11 cellular contexts compared by ENCODE assay signal in genomic region chr9:131446276-131446675, GRCh38.
"Had no signal": no experiment of that assay in that cellular context is flagged by ENCODE, and none has a peak within 500 bp of the region (broad histone marks: within the 10 kb centered on the region; RNA-seq: fewer than 3 reads in every experiment).

No MANE protein-coding gene starts in this region.

- H3K27me3 ChIP-seq: foreskin keratinocyte, left lung, pancreas, transverse colon had no signal

- H3K9me3 ChIP-seq: left lung, pancreas, transverse colon had no signal

- H3K4me3 Mint-ChIP-seq: activated CD8-positive, alpha-beta memory T cell treated with anti-CD3 and anti-CD28 coated beads, Interleukin-2, amount 10 ng/mL, durations not matched to agents 7 days and 5 days; activated naive CD4-positive, alpha-beta T cell treated with anti-CD3 and anti-CD28 coated beads, Interleukin-2, amount 10 ng/mL, durations not matched to agents 7 days and 5 days; activated T-cell treated with anti-CD3 and anti-CD28 coated beads, Interleukin-2, amount 50 U/mL, for 72 hours; T-helper 17 cell had no signal

- H3K4me3 ChIP-seq: left lung, pancreas, transverse colon had no signal

- H3K4me1 ChIP-seq: foreskin keratinocyte, left lung had no signal

- H3K27me3 Mint-ChIP-seq: activated CD8-positive, alpha-beta memory T cell treated with anti-CD3 and anti-CD28 coated beads, Interleukin-2, amount 10 ng/mL, durations not matched to agents 7 days and 5 days; activated naive CD4-positive, alpha-beta T cell treated with anti-CD3 and anti-CD28 coated beads, Interleukin-2, amount 10 ng/mL, durations not matched to agents 7 days and 5 days; T-helper 17 cell had no signal

- H3K9me3 Mint-ChIP-seq: activated naive CD4-positive, alpha-beta T cell treated with anti-CD3 and anti-CD28 coated beads, Interleukin-2, amount 10 ng/mL, durations not matched to agents 7 days and 5 days; activated T-cell treated with anti-CD3 and anti-CD28 coated beads, Interleukin-2, amount 50 U/mL, for 72 hours had no signal

- ATAC-seq: activated CD8-positive, alpha-beta memory T cell treated with anti-CD3 and anti-CD28 coated beads, Interleukin-2, amount 10 ng/mL, durations not matched to agents 7 days and 5 days; activated T-cell treated with anti-CD3 and anti-CD28 coated beads, Interleukin-2, amount 50 U/mL, for 72 hours; foreskin keratinocyte; left lung; T-helper 17 cell had no signal

- DNase-seq: activated CD8-positive, alpha-beta memory T cell treated with anti-CD3 and anti-CD28 coated beads, Interleukin-2, amount 10 ng/mL, durations not matched to agents 7 days and 5 days; activated naive CD4-positive, alpha-beta T cell treated with anti-CD3 and anti-CD28 coated beads, Interleukin-2, amount 10 ng/mL, durations not matched to agents 7 days and 5 days; activated T-cell treated with anti-CD3 and anti-CD28 coated beads, Interleukin-2, amount 50 U/mL, for 72 hours; foreskin keratinocyte; left lung; retina; SIG-M5; small intestine; T-helper 17 cell; transverse colon had no signal

- H3K27ac Mint-ChIP-seq: activated naive CD4-positive, alpha-beta T cell treated with anti-CD3 and anti-CD28 coated beads, Interleukin-2, amount 10 ng/mL, durations not matched to agents 7 days and 5 days; activated T-cell treated with anti-CD3 and anti-CD28 coated beads, Interleukin-2, amount 50 U/mL, for 72 hours had no signal

- H3K27ac ChIP-seq: foreskin keratinocyte, left lung, transverse colon had no signal
